ENCODE assay signal across 13 cellular contexts in the genomic region with DNA sequence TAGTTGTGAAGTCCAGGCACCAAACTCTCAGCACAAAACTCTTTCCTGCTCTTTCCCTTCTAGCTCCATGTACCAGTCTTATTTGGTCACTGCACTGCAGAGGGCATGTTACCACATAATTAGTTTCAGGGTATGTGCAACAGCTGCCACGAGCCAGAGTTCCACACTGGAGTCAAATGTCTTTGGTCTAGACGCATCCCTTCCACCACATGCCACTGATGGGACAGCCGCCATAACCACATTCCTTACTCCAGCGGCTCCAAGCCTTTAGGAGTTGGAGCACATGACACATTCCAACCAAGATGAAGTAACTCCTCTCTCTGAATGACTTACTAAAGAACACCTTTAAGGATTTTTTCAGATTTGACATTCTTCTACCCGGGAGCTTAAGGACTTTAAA.
DNase-seq lines count a peak whose midpoint lies in the region; ATAC-seq and TF ChIP-seq lines count a peak whose summit lies in the region.
"Had no signal": no experiment of that assay in that cellular context is flagged by ENCODE, and none has a peak within 500 bp of the region (broad histone marks: within the 10 kb centered on the region; RNA-seq: fewer than 3 reads in every experiment).

No MANE protein-coding gene starts in this region.

- H3K4me3 ChIP-seq in fibroblast of the aortic adventitia (ENCODE audit: low read depth, low read length) (no peak overlapping the region), psoas muscle (no peak overlapping the region), hepatocyte (no peak overlapping the region)
- H3K4me3 ChIP-seq: gastrocnemius medialis had no signal

- ATAC-seq in psoas muscle: peak; percentile 47 to 97 (median 94)
- no peak for ATAC-seq in HG03280 (IDR thresholded peaks at IDR 0.05; ENCODE audit: unreplicated experiment)
- no peak for ATAC-seq in GM21576 (IDR thresholded peaks at IDR 0.05; ENCODE audit: unreplicated experiment)
- no peak for ATAC-seq in GM19351 (IDR thresholded peaks at IDR 0.05; ENCODE audit: unreplicated experiment)
- ATAC-seq: stimulated activated naive CD8-positive, alpha-beta T cell treated with anti-CD3 and anti-CD28 coated beads, Interleukin-15, amount 100 ng/mL, for 72 hours had no signal

- H3K27me3 ChIP-seq in psoas muscle (ENCODE audit: insufficient read depth in 3 of 3, low read length in 2 of 3) (no peaks in the 10 kb centered on the region), hepatocyte (no peaks in the 10 kb centered on the region)
- H3K27me3 ChIP-seq: gastrocnemius medialis had no signal

- H3K36me3 ChIP-seq in psoas muscle (ENCODE audit: insufficient read depth in 1 of 2, low read depth in 1 of 2) (no peaks in the 10 kb centered on the region), hepatocyte (replicated peaks; ENCODE audit: insufficient read depth, low read depth) (no peaks in the 10 kb centered on the region)
- H3K36me3 ChIP-seq: gastrocnemius medialis had no signal

- H2AFZ ChIP-seq in hepatocyte: no peak overlapping the region

- no peaks in the 10 kb centered on the region for H4K20me1 ChIP-seq in hepatocyte (ENCODE audit: insufficient read depth, poor library complexity, severe bottlenecking)

- H3K79me2 ChIP-seq in hepatocyte: no peaks in the 10 kb centered on the region

- H3K9me3 ChIP-seq in psoas muscle (no peaks in the 10 kb centered on the region), hepatocyte (ENCODE audit: low read depth) (no peaks in the 10 kb centered on the region)
- H3K9me3 ChIP-seq: gastrocnemius medialis had no signal

- intact Hi-C loops in psoas muscle (cut with DNase I): no loop called here

- H3K4me2 ChIP-seq in hepatocyte: no peak overlapping the region

- no peak overlapping the region for H3K27ac ChIP-seq in psoas muscle
- no peak overlapping the region for H3K27ac ChIP-seq in hepatocyte
- H3K27ac ChIP-seq: gastrocnemius medialis had no signal

- H3K9me2 ChIP-seq in hepatocyte (replicated peaks; ENCODE audit: insufficient read depth): no peaks in the 10 kb centered on the region

- TF ChIP-seq CTCF in fibroblast of the aortic adventitia (IDR thresholded peaks at IDR 0.05; ENCODE audit: insufficient read depth, low read length): no peak
- TF ChIP-seq CTCF in psoas muscle (IDR thresholded peaks at IDR 0.05): no peak
- no peak for TF ChIP-seq CTCF in hepatocyte (IDR thresholded peaks at IDR 0.05; ENCODE audit: poor library complexity)

- DNase-seq in GM04503 (ENCODE audit: low read depth) (peak; percentile 41), SW480 (ENCODE audit: low spot score) (peak; percentile 31), fibroblast of the aortic adventitia (ENCODE audit: low read depth) (peak; percentile 48), psoas muscle (peak in 1 of 2 donors; percentile 29), hepatocyte (ENCODE audit: low spot score) (no peak)
- DNase-seq: DMS153; NCI-H1048; NCI-H526; stimulated activated naive CD8-positive, alpha-beta T cell treated with anti-CD3 and anti-CD28 coated beads, Interleukin-15, amount 100 ng/mL, for 72 hours had no signal

- H3K4me1 ChIP-seq in psoas muscle (peaks cover 6% of the 10 kb centered on the region), hepatocyte (ENCODE audit: insufficient read depth) (peaks cover 7% of the 10 kb centered on the region)

- WGBS in psoas muscle, 3 donors: 27 to 36% (median 30%) methylated on average over 5 of the region's 5 CpGs
- WGBS in hepatocyte (ENCODE audit: low lambda C conversion rate, missing lambda C conversion rate): 67% methylated on average over 5 of the region's 5 CpGs

Comparison
In these comparisons a context has a peak if more than half of its experiments do, and no peak if none do; other contexts are left out.
1. ATAC-seq: peak in psoas muscle (4 of 4); none in HG03280 (single experiment), GM21576 (single experiment) and GM19351 (single experiment).